8 cellular contexts compared by ENCODE assay signal in the genomic region with DNA sequence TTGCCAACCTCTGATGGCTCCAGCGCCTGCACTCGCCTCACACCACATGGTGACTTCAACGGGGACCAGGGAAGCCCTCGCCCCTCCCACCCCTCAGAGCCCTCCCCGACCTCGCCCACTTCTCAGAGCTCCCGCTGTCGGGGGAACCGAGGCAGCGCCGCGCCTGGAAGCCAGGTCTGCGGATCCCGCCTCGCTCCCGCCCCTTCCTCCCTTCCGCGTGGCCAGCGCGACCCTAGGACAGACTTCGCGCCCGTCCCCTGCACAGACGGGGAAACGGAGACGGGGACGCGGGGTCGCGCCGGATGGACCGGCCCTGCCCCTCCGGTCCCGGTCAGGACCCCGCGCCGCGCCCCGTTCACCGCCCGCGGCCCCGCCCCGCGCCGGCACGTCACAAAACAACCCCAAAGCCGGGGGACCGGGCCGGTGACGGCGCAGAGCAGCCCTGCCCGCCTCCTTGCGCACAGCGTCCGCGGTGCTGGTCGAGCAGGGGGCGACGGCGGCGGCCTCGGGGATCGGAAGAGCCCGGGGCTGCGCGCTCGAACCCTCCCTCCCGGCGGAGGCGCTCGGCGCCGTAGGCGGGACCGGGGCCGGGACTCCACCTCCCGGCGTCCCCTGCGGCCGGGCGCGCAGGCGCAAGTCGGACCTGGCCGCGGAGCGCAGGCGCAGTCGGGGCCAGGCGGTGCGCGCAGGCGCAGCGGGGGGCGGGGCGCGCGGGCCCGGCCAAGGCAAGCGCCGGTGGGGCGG. TPM values are rescaled to one million over a fixed set of nuclear protein-coding genes. Genes with fewer than 3 reads are reported as not detected.
DNase-seq lines count a peak whose midpoint lies in the region; ATAC-seq and TF ChIP-seq lines count a peak whose summit lies in the region.

No MANE protein-coding gene starts in this region.

- TF ChIP-seq CTCF in DND-41 (IDR thresholded peaks at IDR 0.05; ENCODE audit: borderline replicate concordance, extremely low read depth, low read length, poor library complexity, severe bottlenecking) (no peak), gastroesophageal sphincter (IDR thresholded peaks at IDR 0.05) (peak in 3 of 4 experiments; percentile 13 to 30 (median 26))

- ATAC-seq in DND-41 (ENCODE audit: insufficient read depth, low read depth) (peak; percentile 86), GM21786 (IDR thresholded peaks at IDR 0.05; ENCODE audit: unreplicated experiment) (peak; percentile 56), gastroesophageal sphincter (peak; percentile 92)

- peaks cover 15% of the 10 kb centered on the region for H3K36me3 ChIP-seq in DND-41 (ENCODE audit: insufficient read depth, low read length)
- no peaks in the 10 kb centered on the region for H3K36me3 ChIP-seq in Karpas-422 (ENCODE audit: insufficient read depth, low read length)
- peaks cover 1% of the 10 kb centered on the region for H3K36me3 ChIP-seq in SJCRH30
- H3K36me3 ChIP-seq in gastroesophageal sphincter, result peaks cover 0 to 13% of the 10 kb centered on the region in 2 donors

- TF ChIP-seq POLR2A in gastroesophageal sphincter (IDR thresholded peaks at IDR 0.05), result peak in 1 of 2 donors; percentile 76

- peaks cover 30% of the 10 kb centered on the region for H3K4me1 ChIP-seq in DND-41 (ENCODE audit: insufficient read depth, low read length)
- H3K4me1 ChIP-seq in Karpas-422 (ENCODE audit: low read length), result peaks cover 18% of the 10 kb centered on the region
- H3K4me1 ChIP-seq in SJCRH30, result no peaks in the 10 kb centered on the region
- peaks cover 0 to 45% (median 21%) of the 10 kb centered on the region in 3 donors for H3K4me1 ChIP-seq in gastroesophageal sphincter

- no peak for TF ChIP-seq EP300 in gastroesophageal sphincter (IDR thresholded peaks at IDR 0.05)

- H3K79me2 ChIP-seq in DND-41 (ENCODE audit: insufficient read depth, low read length), result peaks cover 41% of the 10 kb centered on the region
- peaks cover 36% of the 10 kb centered on the region for H3K79me2 ChIP-seq in Karpas-422 (ENCODE audit: low read length)

- H3K9me3 ChIP-seq in DND-41 (ENCODE audit: insufficient read depth, low read length, severe bottlenecking) (no peaks in the 10 kb centered on the region), Karpas-422 (ENCODE audit: low read length) (no peaks in the 10 kb centered on the region), SJCRH30 (replicated peaks) (no peaks in the 10 kb centered on the region), gastroesophageal sphincter (no peaks in the 10 kb centered on the region)

- H4K20me1 ChIP-seq in DND-41 (ENCODE audit: insufficient read depth, low read length) (peaks cover 44% of the 10 kb centered on the region), Karpas-422 (ENCODE audit: insufficient read depth, low read depth, low read length) (peaks cover 31% of the 10 kb centered on the region)

- peak; percentile 90 for DNase-seq in DND-41
- DNase-seq in Karpas-422, result peak; percentile 95
- DNase-seq in SJCRH30, result peak; percentile 83 to 84
- peak; percentile 88 for DNase-seq in activated naive CD4-positive, alpha-beta T cell treated with Interleukin-2 at 50 U/mL for 16 hours
- peak in 51 of 56 donors; percentile 27 to 86 (median 72) for DNase-seq in nucleus accumbens (lab: John Stamatoyannopoulos, UW)
- peak; percentile 71 for DNase-seq in superior temporal gyrus (ENCODE audit: extremely low spot score)

- H3K4me2 ChIP-seq in DND-41 (ENCODE audit: insufficient read depth, low read length) (peak overlapping the region; percentile 86), Karpas-422 (ENCODE audit: low read depth, low read length, poor library complexity, severe bottlenecking) (peak overlapping the region; percentile 87)

- no peaks in the 10 kb centered on the region for H3K27me3 ChIP-seq in DND-41 (ENCODE audit: insufficient read depth, low read length, poor library complexity)
- H3K27me3 ChIP-seq in Karpas-422 (ENCODE audit: low read length), result no peaks in the 10 kb centered on the region
- H3K27me3 ChIP-seq in SJCRH30, result no peaks in the 10 kb centered on the region
- H3K27me3 ChIP-seq in gastroesophageal sphincter, result peaks cover 8% of the 10 kb centered on the region

- H3K9ac ChIP-seq in DND-41 (ENCODE audit: low read depth, low read length), result peak overlapping the region; percentile 95
- peak overlapping the region; percentile 98 for H3K9ac ChIP-seq in Karpas-422 (ENCODE audit: low read length)

- H3K27ac ChIP-seq in DND-41 (ENCODE audit: low read length) (peak overlapping the region; percentile 78), Karpas-422 (ENCODE audit: low read length) (peak overlapping the region; percentile 45; the same call in 1 of the 2 replicates), SJCRH30 (peak overlapping the region; percentile 52; the same call in 1 of the 2 replicates), gastroesophageal sphincter (peak overlapping the region; percentile 93 to 98 (median 98))

- WGBS in gastroesophageal sphincter (ENCODE audit: low coverage in 1 of 2), 2 donors, result 0% methylated on average over 4 of the region's 103 CpGs; no CpG with 5 or more reads in 1 of the 2 donors

- H3K9me2 ChIP-seq in Karpas-422 (replicated peaks; ENCODE audit: insufficient read depth, low read length), result no peaks in the 10 kb centered on the region

- peak overlapping the region; percentile 99 for H2AFZ ChIP-seq in DND-41 (ENCODE audit: low read depth, low read length)
- peak overlapping the region; percentile 95; the same call in 1 of the 2 replicates for H2AFZ ChIP-seq in Karpas-422 (ENCODE audit: low read length)

- peak overlapping the region; percentile 81 to 99 for H3K4me3 ChIP-seq in DND-41 (ENCODE audit: low read depth in 1 of 2, low read length in 2 of 2)
- H3K4me3 ChIP-seq in Karpas-422 (ENCODE audit: low read length), result peak overlapping the region; percentile 80
- peak overlapping the region; percentile 91 for H3K4me3 ChIP-seq in SJCRH30
- H3K4me3 ChIP-seq in gastroesophageal sphincter, result peak overlapping the region; percentile 91 to 99

RNA-seq across cellular contexts. Expression of a gene that starts 0.4 kb away (rescaled TPM):
- total RNA-seq in Karpas-422 (2014; rRNA removed; shearing (Covaris generic); ENCODE audit: low replicate concordance), result 25.7 and 96.8 TPM in 2 replicates
- 76.2 and 92.3 TPM in 2 replicates for total RNA-seq in SJCRH30 (2014; rRNA removed; shearing (Covaris generic))
- 10 to 100 TPM; 43.2 to 86.9 (median 70.2) TPM for total RNA-seq in gastroesophageal sphincter

RNA-seq across cellular contexts. Expression of a gene that starts 12.7 kb away (rescaled TPM):
- 0.32 TPM in 1 of 2 replicates, not detected in the other for total RNA-seq in Karpas-422 (2014; rRNA removed; shearing (Covaris generic); ENCODE audit: low replicate concordance)
- total RNA-seq in SJCRH30 (2014; rRNA removed; shearing (Covaris generic)), result not detected in 2 replicates
- 1 to 10 TPM in 1 of 4 donors, under 1 TPM in 1, not detected in 2; 0.62 to 1.8 TPM for total RNA-seq in gastroesophageal sphincter

RNA-seq across cellular contexts. Expression of a gene that starts 23.9 kb away (rescaled TPM):
- total RNA-seq in Karpas-422 (2014; rRNA removed; shearing (Covaris generic); ENCODE audit: low replicate concordance), result 13.8 and 46.6 TPM in 2 replicates
- total RNA-seq in SJCRH30 (2014; rRNA removed; shearing (Covaris generic)), result 7.3 and 9.6 TPM in 2 replicates
- 10 to 100 TPM; 50.3 to 83.9 (median 69.7) TPM for total RNA-seq in gastroesophageal sphincter

RNA-seq across cellular contexts. Expression of a gene that starts 34.9 kb away (rescaled TPM):
- 0.11 and 0.97 TPM in 2 replicates for total RNA-seq in Karpas-422 (2014; rRNA removed; shearing (Covaris generic); ENCODE audit: low replicate concordance)
- total RNA-seq in SJCRH30 (2014; rRNA removed; shearing (Covaris generic)), result 0.18 TPM in 1 of 2 replicates, not detected in the other
- under 1 TPM in 3 of 4 donors, not detected in 1; 0.20 to 0.46 (median 0.40) TPM for total RNA-seq in gastroesophageal sphincter

RNA-seq across cellular contexts. Expression of a gene that starts 41.2 kb away (rescaled TPM):
- total RNA-seq in Karpas-422 (2014; rRNA removed; shearing (Covaris generic); ENCODE audit: low replicate concordance), result 124 and 186 TPM in 2 replicates
- 546 and 582 TPM in 2 replicates for total RNA-seq in SJCRH30 (2014; rRNA removed; shearing (Covaris generic))
- total RNA-seq in gastroesophageal sphincter, result 100 to 1,000 TPM; 347 to 450 (median 384) TPM

Comparison
In these comparisons a context has a peak if more than half of its experiments do, and no peak if none do; other contexts are left out.
1. Peak in every context shown above with its lines: DNase-seq, ATAC-seq, H3K4me3 ChIP-seq and H3K27ac ChIP-seq.
2. H3K27ac ChIP-seq: peak in every context shown above with its lines; median percentile 98 in gastroesophageal sphincter; 78 in DND-41; 52 in SJCRH30; 45 in Karpas-422.